Comparison of ENCODE assay signal across 16 cellular contexts in the genomic region with DNA sequence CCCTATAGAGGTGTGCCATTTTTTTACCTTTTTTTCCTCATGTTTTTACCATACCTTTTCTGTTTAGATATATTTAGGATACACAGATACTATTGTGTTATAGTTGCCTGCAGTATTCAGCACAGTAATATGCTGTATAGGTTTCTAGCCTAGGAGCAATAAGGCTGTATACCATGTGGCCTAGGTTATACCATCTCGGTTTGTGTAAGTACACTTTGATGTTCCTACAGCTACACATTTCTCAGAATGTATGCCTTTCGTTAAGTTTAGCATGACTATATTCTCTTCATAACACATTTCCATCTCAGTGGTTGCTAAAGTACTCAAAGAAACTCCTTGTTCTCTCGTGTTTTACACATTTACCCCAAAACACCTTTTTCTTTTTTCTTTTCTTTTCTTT.
"Had no signal": no experiment of that assay in that cellular context is flagged by ENCODE, and none has a peak within 500 bp of the region (broad histone marks: within the 10 kb centered on the region; RNA-seq: fewer than 3 reads in every experiment).

No MANE protein-coding gene starts in this region.

- H3K27me3 ChIP-seq: brain microvascular endothelial cell, foreskin keratinocyte, tibial artery had no signal

- H3K9me3 ChIP-seq: left ventricle myocardium inferior, mucosa of descending colon, tibial artery had no signal

- H3K4me3 ChIP-seq: left ventricle myocardium inferior, mucosa of descending colon, tibial artery had no signal

- H3K27ac ChIP-seq: brain microvascular endothelial cell, foreskin keratinocyte, left ventricle myocardium inferior, tibial artery had no signal

- H3K9me3 Mint-ChIP-seq: activated naive CD4-positive, alpha-beta T cell treated with anti-CD3 and anti-CD28 coated beads, Interleukin-2, amount 50 U/mL, for 24 hours; memory B cell; naive thymus-derived CD4-positive, alpha-beta T cell; stimulated activated memory B cell treated with anti-CD40 and anti-IgM and Interleukin-4, amounts not matched to agents 10 μg/mL and 1 μg/mL and 100 μg/mL, for 72 hours had no signal

- DNase-seq: activated CD4-positive, CD25-positive, alpha-beta regulatory T cell treated with anti-CD3 and anti-CD28 coated beads, Interleukin-2, amount 50 U/mL, for 72 hours; anterior cingulate cortex; brain microvascular endothelial cell; cerebellar nuclear complex; effector memory CD4-positive, alpha-beta T cell; foreskin keratinocyte; left ventricle myocardium inferior; naive thymus-derived CD4-positive, alpha-beta T cell; posterior cingulate gyrus; retina; T-helper 9 cell; tibial artery had no signal

- ATAC-seq: foreskin keratinocyte; mucosa of descending colon; naive thymus-derived CD4-positive, alpha-beta T cell; stimulated activated memory B cell treated with anti-CD40 and anti-IgM and Interleukin-4, amounts not matched to agents 10 μg/mL and 1 μg/mL and 100 μg/mL, for 72 hours had no signal

- H3K27me3 Mint-ChIP-seq: activated naive CD4-positive, alpha-beta T cell treated with anti-CD3 and anti-CD28 coated beads, Interleukin-2, amount 50 U/mL, for 24 hours; memory B cell; naive thymus-derived CD4-positive, alpha-beta T cell; stimulated activated memory B cell treated with anti-CD40 and anti-IgM and Interleukin-4, amounts not matched to agents 10 μg/mL and 1 μg/mL and 100 μg/mL, for 72 hours had no signal

- H3K4me3 Mint-ChIP-seq: activated naive CD4-positive, alpha-beta T cell treated with anti-CD3 and anti-CD28 coated beads, Interleukin-2, amount 50 U/mL, for 24 hours; memory B cell; stimulated activated memory B cell treated with anti-CD40 and anti-IgM and Interleukin-4, amounts not matched to agents 10 μg/mL and 1 μg/mL and 100 μg/mL, for 72 hours had no signal

- H3K36me3 ChIP-seq: brain microvascular endothelial cell, left ventricle myocardium inferior had no signal

- H3K27ac Mint-ChIP-seq: activated naive CD4-positive, alpha-beta T cell treated with anti-CD3 and anti-CD28 coated beads, Interleukin-2, amount 50 U/mL, for 24 hours; memory B cell; stimulated activated memory B cell treated with anti-CD40 and anti-IgM and Interleukin-4, amounts not matched to agents 10 μg/mL and 1 μg/mL and 100 μg/mL, for 72 hours had no signal
